8 cellular contexts compared by ENCODE assay signal in genomic region chr5:77210091-77211012, GRCh38. TPM values are rescaled to one million over a fixed set of nuclear protein-coding genes. Genes with fewer than 3 reads are reported as not detected.
A peak's percentile ranks its signal among the peaks of the same experiment; 100 is the strongest.
DNase-seq lines count a peak whose midpoint lies in the region; ATAC-seq and TF ChIP-seq lines count a peak whose summit lies in the region.

A gene with protein sequence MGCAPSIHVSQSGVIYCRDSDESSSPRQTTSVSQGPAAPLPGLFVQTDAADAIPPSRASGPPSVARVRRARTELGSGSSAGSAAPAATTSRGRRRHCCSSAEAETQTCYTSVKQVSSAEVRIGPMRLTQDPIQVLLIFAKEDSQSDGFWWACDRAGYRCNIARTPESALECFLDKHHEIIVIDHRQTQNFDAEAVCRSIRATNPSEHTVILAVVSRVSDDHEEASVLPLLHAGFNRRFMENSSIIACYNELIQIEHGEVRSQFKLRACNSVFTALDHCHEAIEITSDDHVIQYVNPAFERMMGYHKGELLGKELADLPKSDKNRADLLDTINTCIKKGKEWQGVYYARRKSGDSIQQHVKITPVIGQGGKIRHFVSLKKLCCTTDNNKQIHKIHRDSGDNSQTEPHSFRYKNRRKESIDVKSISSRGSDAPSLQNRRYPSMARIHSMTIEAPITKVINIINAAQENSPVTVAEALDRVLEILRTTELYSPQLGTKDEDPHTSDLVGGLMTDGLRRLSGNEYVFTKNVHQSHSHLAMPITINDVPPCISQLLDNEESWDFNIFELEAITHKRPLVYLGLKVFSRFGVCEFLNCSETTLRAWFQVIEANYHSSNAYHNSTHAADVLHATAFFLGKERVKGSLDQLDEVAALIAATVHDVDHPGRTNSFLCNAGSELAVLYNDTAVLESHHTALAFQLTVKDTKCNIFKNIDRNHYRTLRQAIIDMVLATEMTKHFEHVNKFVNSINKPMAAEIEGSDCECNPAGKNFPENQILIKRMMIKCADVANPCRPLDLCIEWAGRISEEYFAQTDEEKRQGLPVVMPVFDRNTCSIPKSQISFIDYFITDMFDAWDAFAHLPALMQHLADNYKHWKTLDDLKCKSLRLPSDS (plus strand): TSS chr5:77210680. CDS start chr5:77210926, 246 bp downstream.

- H3K27ac ChIP-seq in CD4-positive, CD25-positive, alpha-beta regulatory T cell (ENCODE audit: insufficient read depth, low read length, poor library complexity, severe bottlenecking): no peak within 1 kb of the TSS
- H3K27ac ChIP-seq in dorsolateral prefrontal cortex: peak within 1 kb of the TSS in 58 of 59 donors; percentile 4 to 86 (median 70)

- peaks cover 0 to 15% (median under 1%) of the 10 kb centered on the region in 4 donors for H3K4me1 Mint-ChIP-seq in CD4-positive, CD25-positive, alpha-beta regulatory T cell

- no peak within 1 kb of the TSS for H3K4me3 ChIP-seq in CD4-positive, CD25-positive, alpha-beta regulatory T cell (ENCODE audit: low read depth, low read length)
- H3K4me3 ChIP-seq in NB4 (ENCODE audit: low read depth, low read length): no peak within 1 kb of the TSS
- H3K4me3 ChIP-seq in dorsolateral prefrontal cortex: peak within 1 kb of the TSS; percentile 59 to 86 (median 74)

- peaks cover 30% of the 10 kb centered on the region for H3K27me3 ChIP-seq in CD4-positive, CD25-positive, alpha-beta regulatory T cell (ENCODE audit: control insufficient read depth, insufficient read depth, low read length)
- H3K27me3 ChIP-seq in dorsolateral prefrontal cortex: no peaks in the 10 kb centered on the region

- peak in 1 of 3 donors; percentile 26 for DNase-seq in CD4-positive, CD25-positive, alpha-beta regulatory T cell
- DNase-seq in NB4 (ENCODE audit: low read depth) (peak; percentile 4), dorsolateral prefrontal cortex (peak in 4 of 10 donors; percentile 36 to 67 (median 58)), mucosa of gallbladder (ENCODE audit: low spot score) (no peak), ureter (ENCODE audit: low spot score) (no peak), HUDEP-2 (lab: John Stamatoyannopoulos, UW; ENCODE audit: unreplicated experiment in 76 of 76) (no peak), NK-92 (lab: John Stamatoyannopoulos, UW; ENCODE audit: unreplicated experiment) (no peak)

- TF ChIP-seq CTCF in NB4 (IDR thresholded peaks at IDR 0.05; ENCODE audit: low read depth, low read length) (no peak), dorsolateral prefrontal cortex (IDR thresholded peaks at IDR 0.05 in 54 of 56, conservative IDR thresholded peaks at IDR 0.05 in 2 of 56; ENCODE audit: low read depth in 1 of 56, partially characterized antibody in 56 of 56) (no peak)

- peak; percentile 26 to 31 for ATAC-seq in CD4-positive, CD25-positive, alpha-beta regulatory T cell (ENCODE audit: low read depth in 2 of 2)
- ATAC-seq in GM18505 (IDR thresholded peaks at IDR 0.05; ENCODE audit: unreplicated experiment): no peak

- TF ChIP-seq POLR2A in NB4 (IDR thresholded peaks at IDR 0.05; ENCODE audit: extremely low read depth, insufficient read length): no peak
- TF ChIP-seq POLR2A in GM18505 (IDR thresholded peaks at IDR 0.05; ENCODE audit: borderline replicate concordance, extremely low read depth, insufficient read depth, insufficient read length): no peak

- peaks cover 58% of the 10 kb centered on the region for H3K27me3 Mint-ChIP-seq in CD4-positive, CD25-positive, alpha-beta regulatory T cell

- peak within 1 kb of the TSS in 1 of 3 donors; percentile 5 for H3K27ac Mint-ChIP-seq in CD4-positive, CD25-positive, alpha-beta regulatory T cell

- H3K9me3 ChIP-seq in CD4-positive, CD25-positive, alpha-beta regulatory T cell (ENCODE audit: control insufficient read depth in 2 of 2, low read length in 2 of 2): no peaks in the 10 kb centered on the region

- H3K4me1 ChIP-seq in CD4-positive, CD25-positive, alpha-beta regulatory T cell (ENCODE audit: control insufficient read depth, insufficient read depth, low read length, poor library complexity, severe bottlenecking): peaks cover 9% of the 10 kb centered on the region

- H3K36me3 ChIP-seq in CD4-positive, CD25-positive, alpha-beta regulatory T cell (ENCODE audit: control insufficient read depth, insufficient read depth, low read length): no peaks in the 10 kb centered on the region

- intact Hi-C loops in dorsolateral prefrontal cortex (cut with DNase I): loop anchor here (10.0 kb wide), 2 partner anchors 56 to 66 kb away; no protein-coding TSS in a partner anchor

- no peaks in the 10 kb centered on the region for H3K36me3 Mint-ChIP-seq in CD4-positive, CD25-positive, alpha-beta regulatory T cell

- H3K9me3 Mint-ChIP-seq in CD4-positive, CD25-positive, alpha-beta regulatory T cell: peaks cover 0 to 5% (median 0%) of the 10 kb centered on the region in 7 donors

- H3K4me3 Mint-ChIP-seq in CD4-positive, CD25-positive, alpha-beta regulatory T cell: peak within 1 kb of the TSS; percentile 78 to 84 (median 82)

RNA-seq across cellular contexts. Expression of the gene that starts here (rescaled TPM):
- total RNA-seq in CD4-positive, CD25-positive, alpha-beta regulatory T cell: not detected
- polyA plus RNA-seq in CD4-positive, CD25-positive, alpha-beta regulatory T cell: under 1 TPM in 2 of 4 donors, not detected in 2; 0.03 to 0.09 TPM
- total RNA-seq in dorsolateral prefrontal cortex (100 to 1,000 TPM in 1 of 120 experiments, 10 to 100 TPM in 119; 22.7 to 100 (median 54.6) TPM), mucosa of gallbladder (29.4 TPM), ureter (10.1 TPM)

Comparison
In these comparisons a context has a peak if more than half of its experiments do, and no peak if none do; other contexts are left out.
1. RNA of the gene that starts here (total RNA-seq): 22.7 to 100 TPM in dorsolateral prefrontal cortex, 29.4 TPM in mucosa of gallbladder (single experiment) and 10.1 TPM in ureter (single experiment); not detected in CD4-positive, CD25-positive, alpha-beta regulatory T cell (single experiment); every median in the first group is over 10 times any median in the second.
2. Peak in ATAC-seq in CD4-positive, CD25-positive, alpha-beta regulatory T cell; RNA of the gene not detected or under 1 TPM.
3. H3K4me3 ChIP-seq: peak in dorsolateral prefrontal cortex (59 of 59); none in CD4-positive, CD25-positive, alpha-beta regulatory T cell (single experiment) and NB4 (single experiment).